ENCODE assay signal across 1 cellular context in the genomic region with DNA sequence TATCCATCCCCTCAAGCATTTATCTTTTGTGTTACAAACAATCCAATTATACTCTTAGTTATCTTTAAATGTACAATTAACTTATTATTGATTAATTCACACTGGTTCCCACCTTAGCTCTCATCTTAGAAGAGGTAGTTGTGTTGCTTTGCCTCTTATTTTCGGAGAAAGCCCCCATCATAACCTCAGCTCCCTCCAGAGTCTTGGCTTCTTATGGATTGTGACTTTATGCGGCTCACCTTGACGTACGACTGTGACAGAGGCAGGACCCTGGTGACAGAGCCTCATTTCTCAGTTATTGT.
TF ChIP-seq lines count a peak whose summit lies in the region.

No MANE protein-coding gene starts in this region.

TF ChIP-seq in K562, 482 proteins besides CTCF, POLR2A, EP300 and RAD21 (continued from another document):
- TF ChIP-seq, protein P1, sequence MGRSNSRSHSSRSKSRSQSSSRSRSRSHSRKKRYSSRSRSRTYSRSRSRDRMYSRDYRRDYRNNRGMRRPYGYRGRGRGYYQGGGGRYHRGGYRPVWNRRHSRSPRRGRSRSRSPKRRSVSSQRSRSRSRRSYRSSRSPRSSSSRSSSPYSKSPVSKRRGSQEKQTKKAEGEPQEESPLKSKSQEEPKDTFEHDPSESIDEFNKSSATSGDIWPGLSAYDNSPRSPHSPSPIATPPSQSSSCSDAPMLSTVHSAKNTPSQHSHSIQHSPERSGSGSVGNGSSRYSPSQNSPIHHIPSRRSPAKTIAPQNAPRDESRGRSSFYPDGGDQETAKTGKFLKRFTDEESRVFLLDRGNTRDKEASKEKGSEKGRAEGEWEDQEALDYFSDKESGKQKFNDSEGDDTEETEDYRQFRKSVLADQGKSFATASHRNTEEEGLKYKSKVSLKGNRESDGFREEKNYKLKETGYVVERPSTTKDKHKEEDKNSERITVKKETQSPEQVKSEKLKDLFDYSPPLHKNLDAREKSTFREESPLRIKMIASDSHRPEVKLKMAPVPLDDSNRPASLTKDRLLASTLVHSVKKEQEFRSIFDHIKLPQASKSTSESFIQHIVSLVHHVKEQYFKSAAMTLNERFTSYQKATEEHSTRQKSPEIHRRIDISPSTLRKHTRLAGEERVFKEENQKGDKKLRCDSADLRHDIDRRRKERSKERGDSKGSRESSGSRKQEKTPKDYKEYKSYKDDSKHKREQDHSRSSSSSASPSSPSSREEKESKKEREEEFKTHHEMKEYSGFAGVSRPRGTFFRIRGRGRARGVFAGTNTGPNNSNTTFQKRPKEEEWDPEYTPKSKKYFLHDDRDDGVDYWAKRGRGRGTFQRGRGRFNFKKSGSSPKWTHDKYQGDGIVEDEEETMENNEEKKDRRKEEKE (IDR thresholded peaks at IDR 0.05; ENCODE audit: borderline replicate concordance in 1 of 2, control insufficient read depth in 1 of 2, low read depth in 2 of 2, low read length in 1 of 2): peak in 1 of 2 experiments; percentile 52; a peak in 1 of 4 replicates
